Comparison of ENCODE assay signal across 17 cellular contexts in genomic region chr5:56871755-56872154, GRCh38. TPM values are rescaled to one million over a fixed set of nuclear protein-coding genes. Genes with fewer than 3 reads are reported as not detected.
DNase-seq lines count a peak whose midpoint lies in the region; ATAC-seq lines count a peak whose summit lies in the region.
"Had no signal": no experiment of that assay in that cellular context is flagged by ENCODE, and none has a peak within 500 bp of the region (broad histone marks: within the 10 kb centered on the region; RNA-seq: fewer than 3 reads in every experiment).

No MANE protein-coding gene starts in this region.

- H3K36me3 ChIP-seq in BLaER1, result peaks cover 88% of the 10 kb centered on the region
- peaks cover 70% of the 10 kb centered on the region for H3K36me3 ChIP-seq in Karpas-422 (ENCODE audit: insufficient read depth, low read length)

- intact Hi-C loops in activated CD4-positive, alpha-beta memory T cell treated with anti-CD3 and anti-CD28 coated beads for 36 hours (cut with micrococcal nuclease), result no loop called here

- H3K9me2 ChIP-seq in Karpas-422 (replicated peaks; ENCODE audit: insufficient read depth, low read length), result no peaks in the 10 kb centered on the region

- no peak overlapping the region for H2AFZ ChIP-seq in Karpas-422 (ENCODE audit: low read length)
- H2AFZ ChIP-seq: GM23248 had no signal

- peak overlapping the region; percentile 0 for H3K27ac Mint-ChIP-seq in activated CD4-positive, alpha-beta memory T cell treated with anti-CD3 and anti-CD28 coated beads for 36 hours
- H3K27ac Mint-ChIP-seq in activated CD4-positive, alpha-beta memory T cell treated with anti-CD3 and anti-CD28 coated beads, Interleukin-2, amount 10 ng/mL, durations not matched to agents 7 days and 5 days, result no peak overlapping the region
- H3K27ac Mint-ChIP-seq in activated T-helper 17 cell treated with anti-CD3 and anti-CD28 coated beads, Interleukin-2, amount 50 U/mL, for 72 hours, result peak overlapping the region; percentile 37
- H3K27ac Mint-ChIP-seq in immature natural killer cell, result peak overlapping the region in 1 of 6 donors; percentile 6

- H3K4me3 ChIP-seq in BLaER1 (no peak overlapping the region), Karpas-422 (ENCODE audit: low read length) (no peak overlapping the region)
- H3K4me3 ChIP-seq: GM23248, MG63 had no signal

- POLR2A ChIA-PET in activated CD4-positive, alpha-beta memory T cell treated with anti-CD3 and anti-CD28 coated beads for 36 hours (lab: Charles Lee), result no interaction called here
- POLR2A ChIA-PET in activated CD4-positive, alpha-beta memory T cell treated with anti-CD3 and anti-CD28 coated beads, Interleukin-2, amount 10 ng/mL, durations not matched to agents 7 days and 5 days (lab: Charles Lee), result no interaction called here

- peak overlapping the region; percentile 75 for H3K4me2 ChIP-seq in BLaER1
- no peak overlapping the region for H3K4me2 ChIP-seq in Karpas-422 (ENCODE audit: low read depth, low read length, poor library complexity, severe bottlenecking)

- no peak for ATAC-seq in activated T-helper 17 cell treated with anti-CD3 and anti-CD28 coated beads, Interleukin-2, amount 50 U/mL, for 72 hours (replicated peaks)

- H3K36me3 Mint-ChIP-seq in activated CD4-positive, alpha-beta memory T cell treated with anti-CD3 and anti-CD28 coated beads for 36 hours, result peaks cover 28% of the 10 kb centered on the region
- peaks cover 66% of the 10 kb centered on the region for H3K36me3 Mint-ChIP-seq in activated CD4-positive, alpha-beta memory T cell treated with anti-CD3 and anti-CD28 coated beads, Interleukin-2, amount 10 ng/mL, durations not matched to agents 7 days and 5 days (ENCODE audit: low read depth)
- peaks cover 100% of the 10 kb centered on the region for H3K36me3 Mint-ChIP-seq in activated T-helper 17 cell treated with anti-CD3 and anti-CD28 coated beads, Interleukin-2, amount 50 U/mL, for 72 hours (ENCODE audit: low read depth)
- H3K36me3 Mint-ChIP-seq in immature natural killer cell, result peaks cover 5 to 41% (median 24%) of the 10 kb centered on the region in 3 donors

- H3K79me2 ChIP-seq in Karpas-422 (ENCODE audit: low read length), result peaks cover 23% of the 10 kb centered on the region; the same call in 1 of the 2 replicates

- H3K4me1 ChIP-seq in BLaER1, result peaks cover 70% of the 10 kb centered on the region
- peaks cover 17% of the 10 kb centered on the region for H3K4me1 ChIP-seq in Karpas-422 (ENCODE audit: low read length)
- H3K4me1 ChIP-seq: Caco-2 had no signal

- H3K9me3 ChIP-seq in BLaER1 (no peaks in the 10 kb centered on the region), Karpas-422 (ENCODE audit: low read length) (no peaks in the 10 kb centered on the region)
- H3K9me3 ChIP-seq: Caco-2, MG63 had no signal

- CTCF ChIA-PET in activated CD4-positive, alpha-beta memory T cell treated with anti-CD3 and anti-CD28 coated beads for 36 hours (lab: Charles Lee), result interaction anchor here (1.4 kb wide), 1 partner anchor 34 kb away, joined by 4 read pairs; no protein-coding TSS in a partner anchor
- CTCF ChIA-PET in activated CD4-positive, alpha-beta memory T cell treated with anti-CD3 and anti-CD28 coated beads, Interleukin-2, amount 10 ng/mL, durations not matched to agents 7 days and 5 days (lab: Charles Lee), result no interaction called here

- no peak for DNase-seq in activated CD4-positive, alpha-beta memory T cell treated with anti-CD3 and anti-CD28 coated beads for 36 hours
- DNase-seq in activated CD4-positive, alpha-beta memory T cell treated with anti-CD3 and anti-CD28 coated beads, Interleukin-2, amount 10 ng/mL, durations not matched to agents 7 days and 5 days, result no peak
- DNase-seq in Karpas-422 (no peak), NOMO-1 treated with dmso at 0.1 percent for 144 hours (lab: John Stamatoyannopoulos, UW; ENCODE audit: unreplicated experiment) (no peak), NOMO-1 treated with DMSO at 0.1 percent for 48 hours (lab: John Stamatoyannopoulos, UW; ENCODE audit: unreplicated experiment) (no peak), immature natural killer cell (no peak)
- DNase-seq: Caco-2, GM23248, HCEC 1CT, MG63, NCI-H187 treated with DMSO at 0.1 percent for 48 hours, NCI-H526 treated with DMSO at 0.1 percent for 48 hours, RPMI8226, SIG-M5 had no signal

- peaks cover 33% of the 10 kb centered on the region for H3K4me1 Mint-ChIP-seq in activated CD4-positive, alpha-beta memory T cell treated with anti-CD3 and anti-CD28 coated beads for 36 hours (ENCODE audit: low read depth)
- H3K4me1 Mint-ChIP-seq in activated CD4-positive, alpha-beta memory T cell treated with anti-CD3 and anti-CD28 coated beads, Interleukin-2, amount 10 ng/mL, durations not matched to agents 7 days and 5 days, result peaks cover 8% of the 10 kb centered on the region
- H3K4me1 Mint-ChIP-seq in activated T-helper 17 cell treated with anti-CD3 and anti-CD28 coated beads, Interleukin-2, amount 50 U/mL, for 72 hours, result peaks cover 38% of the 10 kb centered on the region
- peaks cover 0 to 6% of the 10 kb centered on the region in 2 donors for H3K4me1 Mint-ChIP-seq in immature natural killer cell

- no peak overlapping the region; the same call in 1 of the 2 replicates for H3K9ac ChIP-seq in BLaER1
- no peak overlapping the region for H3K9ac ChIP-seq in Karpas-422 (ENCODE audit: low read length)
- H3K9ac ChIP-seq: GM23248 had no signal

- H4K20me1 ChIP-seq in BLaER1, result peaks cover 100% of the 10 kb centered on the region
- H4K20me1 ChIP-seq in Karpas-422 (ENCODE audit: insufficient read depth, low read depth, low read length), result no peaks in the 10 kb centered on the region

- H3K27ac ChIP-seq in BLaER1 (peak overlapping the region; percentile 73; the same call in 1 of the 2 replicates), Karpas-422 (ENCODE audit: low read length) (peak overlapping the region; percentile 43)
- H3K27ac ChIP-seq: C4-2B, GM23248 had no signal

- no peak overlapping the region for H3K4me3 Mint-ChIP-seq in activated CD4-positive, alpha-beta memory T cell treated with anti-CD3 and anti-CD28 coated beads for 36 hours
- H3K4me3 Mint-ChIP-seq in activated CD4-positive, alpha-beta memory T cell treated with anti-CD3 and anti-CD28 coated beads, Interleukin-2, amount 10 ng/mL, durations not matched to agents 7 days and 5 days, result no peak overlapping the region
- peak overlapping the region; percentile 25 for H3K4me3 Mint-ChIP-seq in activated T-helper 17 cell treated with anti-CD3 and anti-CD28 coated beads, Interleukin-2, amount 50 U/mL, for 72 hours
- no peak overlapping the region for H3K4me3 Mint-ChIP-seq in immature natural killer cell

- no peaks in the 10 kb centered on the region for H3K27me3 ChIP-seq in BLaER1
- no peaks in the 10 kb centered on the region for H3K27me3 ChIP-seq in Karpas-422 (ENCODE audit: low read length)
- H3K27me3 ChIP-seq: MG63 had no signal

- no peaks in the 10 kb centered on the region for H3K27me3 Mint-ChIP-seq in activated CD4-positive, alpha-beta memory T cell treated with anti-CD3 and anti-CD28 coated beads for 36 hours
- H3K27me3 Mint-ChIP-seq in activated CD4-positive, alpha-beta memory T cell treated with anti-CD3 and anti-CD28 coated beads, Interleukin-2, amount 10 ng/mL, durations not matched to agents 7 days and 5 days, result no peaks in the 10 kb centered on the region
- no peaks in the 10 kb centered on the region for H3K27me3 Mint-ChIP-seq in activated T-helper 17 cell treated with anti-CD3 and anti-CD28 coated beads, Interleukin-2, amount 50 U/mL, for 72 hours
- H3K27me3 Mint-ChIP-seq in immature natural killer cell (ENCODE audit: low read depth in 3 of 3), result peaks cover 2 to 3% (median 2%) of the 10 kb centered on the region in 3 donors

- H3K9me3 Mint-ChIP-seq in activated CD4-positive, alpha-beta memory T cell treated with anti-CD3 and anti-CD28 coated beads for 36 hours, result no peaks in the 10 kb centered on the region
- H3K9me3 Mint-ChIP-seq in activated CD4-positive, alpha-beta memory T cell treated with anti-CD3 and anti-CD28 coated beads, Interleukin-2, amount 10 ng/mL, durations not matched to agents 7 days and 5 days, result no peaks in the 10 kb centered on the region
- no peaks in the 10 kb centered on the region for H3K9me3 Mint-ChIP-seq in activated T-helper 17 cell treated with anti-CD3 and anti-CD28 coated beads, Interleukin-2, amount 50 U/mL, for 72 hours
- no peaks in the 10 kb centered on the region for H3K9me3 Mint-ChIP-seq in immature natural killer cell

RNA-seq across cellular contexts. Expression of gene SETD9, which starts 37.6 kb away (rescaled TPM):
- 1 to 10 TPM; 5.1 to 7.4 TPM for total RNA-seq in activated CD4-positive, alpha-beta memory T cell treated with anti-CD3 and anti-CD28 coated beads for 36 hours
- 1 to 10 TPM; 4.1 to 4.9 TPM for total RNA-seq in activated CD4-positive, alpha-beta memory T cell treated with anti-CD3 and anti-CD28 coated beads, Interleukin-2, amount 10 ng/mL, durations not matched to agents 7 days and 5 days
- total RNA-seq in Karpas-422 (2014; rRNA removed; shearing (Covaris generic); ENCODE audit: low replicate concordance), result 19.2 and 28.4 TPM in 2 replicates
- total RNA-seq in activated T-helper 17 cell treated with anti-CD3 and anti-CD28 coated beads, Interleukin-2, amount 50 U/mL, for 72 hours, result 10 to 100 TPM in 1 of 2 donors, 1 to 10 TPM in 1; 5.0 to 14.5 TPM
- polyA plus RNA-seq in immature natural killer cell, result 10 to 100 TPM in 2 of 3 donors, 1 to 10 TPM in 1; 4.3 to 14.1 (median 10.2) TPM

RNA-seq across cellular contexts. Expression of gene MAP3K1, which starts 56.4 kb away (rescaled TPM):
- total RNA-seq in activated CD4-positive, alpha-beta memory T cell treated with anti-CD3 and anti-CD28 coated beads for 36 hours, result 10 to 100 TPM; 20.5 to 20.6 TPM
- total RNA-seq in activated CD4-positive, alpha-beta memory T cell treated with anti-CD3 and anti-CD28 coated beads, Interleukin-2, amount 10 ng/mL, durations not matched to agents 7 days and 5 days, result 10 to 100 TPM; 47.5 to 49.5 TPM
- total RNA-seq in Karpas-422 (2014; rRNA removed; shearing (Covaris generic); ENCODE audit: low replicate concordance), result 38.0 and 68.0 TPM in 2 replicates
- 10 to 100 TPM; 26.5 to 29.1 TPM for total RNA-seq in activated T-helper 17 cell treated with anti-CD3 and anti-CD28 coated beads, Interleukin-2, amount 50 U/mL, for 72 hours
- 10 to 100 TPM in 2 of 3 donors, 1 to 10 TPM in 1; 5.8 to 16.7 (median 10.2) TPM for polyA plus RNA-seq in immature natural killer cell
